Comparison of ENCODE assay signal across 1 cellular context in genomic region chr1:246811985-246812384, GRCh38.
TF ChIP-seq lines count a peak whose summit lies in the region.

No MANE protein-coding gene starts in this region.

TF ChIP-seq in HepG2, 621 proteins besides CTCF, POLR2A, EP300 and RAD21 (continued from another document):
- no peak for TF ChIP-seq ZNF552 (CRISPR knock-in tag; IDR thresholded peaks at IDR 0.05; ENCODE audit: borderline replicate concordance)
- TF ChIP-seq RAD51 (IDR thresholded peaks at IDR 0.05; ENCODE audit: borderline replicate concordance), result no peak
- TF ChIP-seq NR0B2 (CRISPR knock-in tag; IDR thresholded peaks at IDR 0.05), result no peak
TF ChIP-seq in HepG2: peak in this region for 0.
